ENCODE assay signal across 8 cellular contexts in genomic region chr4:57037982-57038604, GRCh38.
DNase-seq lines count a peak whose midpoint lies in the region; TF ChIP-seq lines count a peak whose summit lies in the region.

No MANE protein-coding gene starts in this region.

- H3K4me3 ChIP-seq in DOHH2 (ENCODE audit: low read length) = no peak overlapping the region

- no peaks in the 10 kb centered on the region for H3K4me1 ChIP-seq in DOHH2 (ENCODE audit: control insufficient read depth, low read length)

- 0 out of 2 replicates have a peak, but pooled peaks cover 3% of the 10 kb centered on the region for H3F3A ChIP-seq in DOHH2 (ENCODE audit: control insufficient read depth, insufficient read depth)

- H3K4me2 ChIP-seq in DOHH2 (ENCODE audit: low read length) = no peak overlapping the region

- TF ChIP-seq CTCF in DOHH2 (IDR thresholded peaks at IDR 0.05; ENCODE audit: low read depth, low read length, poor library complexity, severe bottlenecking) (peak; percentile 85), GM20000 (IDR thresholded peaks at IDR 0.05; ENCODE audit: extremely low read depth, missing control alignments) (peak; percentile 69)

- no peaks in the 10 kb centered on the region for H4K20me1 ChIP-seq in DOHH2 (ENCODE audit: control insufficient read depth, insufficient read depth, low read depth, low read length)

- H3K36me3 ChIP-seq in DOHH2 (ENCODE audit: control insufficient read depth, low read length) = no peaks in the 10 kb centered on the region

- DNase-seq in GM20000 (ENCODE audit: low spot score) = peak; percentile 34
- DNase-seq in NCI-H146 treated with DMSO at 0.1 percent for 48 hours (lab: John Stamatoyannopoulos, UW; ENCODE audit: unreplicated experiment) = peak; percentile 48
- DNase-seq in astrocyte of the hippocampus (ENCODE audit: low read depth, low spot score) = peak; percentile 80
- peak; percentile 77 for DNase-seq in iPS-NIHi11 (ENCODE audit: low spot score)
- DNase-seq in stimulated activated CD4-positive, alpha-beta T cell treated with anti-CD3 and anti-CD28 coated beads, Interleukin-4, amount 100 ng/mL, for 1 hour = peak; percentile 5
- DNase-seq in NCI-H187 (lab: John Stamatoyannopoulos, UW) = no peak
- DNase-seq in OCI-M2 (lab: John Stamatoyannopoulos, UW; ENCODE audit: unreplicated experiment) = no peak

- no peaks in the 10 kb centered on the region for H3K79me2 ChIP-seq in DOHH2 (ENCODE audit: control insufficient read depth, low read length)

- H3K9me2 ChIP-seq in DOHH2 (replicated peaks; ENCODE audit: control insufficient read depth, low read length) = no peaks in the 10 kb centered on the region

- H3K27me3 ChIP-seq in DOHH2 (ENCODE audit: control insufficient read depth, low read length) = no peaks in the 10 kb centered on the region; the same call in 1 of the 2 replicates

- no peaks in the 10 kb centered on the region for H3K9me3 ChIP-seq in DOHH2 (ENCODE audit: control insufficient read depth, insufficient read depth, low read length)

- no peak overlapping the region for H3K27ac ChIP-seq in DOHH2 (ENCODE audit: low read depth, low read length)

Comparison
In these comparisons a context has a peak if more than half of its experiments do, and no peak if none do; other contexts are left out.
1. DNase-seq: peak in GM20000 (single experiment), NCI-H146 treated with DMSO at 0.1 percent for 48 hours (single experiment), astrocyte of the hippocampus (single experiment), iPS-NIHi11 (single experiment) and stimulated activated CD4-positive, alpha-beta T cell treated with anti-CD3 and anti-CD28 coated beads, Interleukin-4, amount 100 ng/mL, for 1 hour (single experiment); none in NCI-H187 (0 of 2) and OCI-M2 (single experiment).